In the genomic region with DNA sequence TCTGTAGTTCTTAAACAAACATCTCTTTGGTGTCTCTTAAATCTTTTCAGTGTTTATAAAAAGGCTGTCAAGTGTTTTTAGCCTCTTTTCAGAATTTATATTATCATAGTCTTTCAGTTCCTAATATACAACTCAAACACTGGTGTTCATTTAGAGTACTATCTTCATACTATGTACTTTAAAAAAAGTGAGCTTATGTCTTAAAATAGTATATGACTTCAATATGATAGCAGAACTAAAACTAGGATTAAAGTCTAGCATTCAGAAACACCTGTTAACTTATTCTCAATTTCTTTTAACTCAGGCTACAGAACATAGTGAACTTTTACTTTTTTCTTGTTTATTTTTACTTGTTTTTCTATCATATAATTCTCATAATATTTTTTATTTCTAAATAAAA, we compare ENCODE assay signal across 1 cellular context.
TF ChIP-seq lines count a peak whose summit lies in the region.

No MANE protein-coding gene starts in this region.

TF ChIP-seq in GM12878, 131 proteins besides CTCF, POLR2A, EP300 and RAD21 (continued from another document and continues in another):
- TF ChIP-seq, protein P1, sequence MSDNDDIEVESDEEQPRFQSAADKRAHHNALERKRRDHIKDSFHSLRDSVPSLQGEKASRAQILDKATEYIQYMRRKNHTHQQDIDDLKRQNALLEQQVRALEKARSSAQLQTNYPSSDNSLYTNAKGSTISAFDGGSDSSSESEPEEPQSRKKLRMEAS (IDR thresholded peaks at IDR 0.05; ENCODE audit: low read depth, low read length): no peak
- TF ChIP-seq TARDBP (IDR thresholded peaks at IDR 0.05; ENCODE audit: borderline replicate concordance) (no peak), IKZF1 (conservative IDR thresholded peaks at IDR 0.05) (no peak), MEF2A (IDR thresholded peaks at IDR 0.05; ENCODE audit: insufficient read depth, low read depth, low read length) (peak; percentile 97), BMI1 (IDR thresholded peaks at IDR 0.05; ENCODE audit: borderline replicate concordance) (no peak), SP1 (IDR thresholded peaks at IDR 0.05; ENCODE audit: low read depth, low read length) (no peak), MEF2B (IDR thresholded peaks at IDR 0.05; ENCODE audit: partially characterized antibody, poor library complexity, severe bottlenecking) (peak; percentile 91), SUZ12 (IDR thresholded peaks at IDR 0.05; ENCODE audit: unreplicated experiment) (no peak), RCOR1 (conservative IDR thresholded peaks at IDR 0.05; ENCODE audit: low read depth, low read length) (no peak), ETV6 (conservative IDR thresholded peaks at IDR 0.05 in 1 of 2, IDR thresholded peaks at IDR 0.05 in 1 of 2; ENCODE audit: borderline replicate concordance in 1 of 2, low read depth in 1 of 2) (no peak), ZBTB4 (CRISPR knock-in tag; IDR thresholded peaks at IDR 0.05) (no peak), ZNF687 (IDR thresholded peaks at IDR 0.05) (no peak; the same call in 1 of the 2 replicates), USF2 (IDR thresholded peaks at IDR 0.05; ENCODE audit: borderline replicate concordance, low read depth, low read length) (no peak), SMAD5 (IDR thresholded peaks at IDR 0.05; ENCODE audit: low read depth) (no peak), POLR2AphosphoS2 (IDR thresholded peaks at IDR 0.05; ENCODE audit: low read depth, low read length) (no peak), RFX5 (IDR thresholded peaks at IDR 0.05; ENCODE audit: low read depth, low read length) (no peak), SREBF1 (IDR thresholded peaks at IDR 0.05; ENCODE audit: low read length) (no peak), KLF5 (IDR thresholded peaks at IDR 0.05; ENCODE audit: partially characterized antibody) (no peak), TAF1 (IDR thresholded peaks at IDR 0.05; ENCODE audit: borderline replicate concordance, low read depth, low read length) (no peak), RB1 (IDR thresholded peaks at IDR 0.05; ENCODE audit: borderline replicate concordance) (no peak), ZNF207 (IDR thresholded peaks at IDR 0.05; ENCODE audit: borderline replicate concordance) (no peak), IRF5 (IDR thresholded peaks at IDR 0.05; ENCODE audit: borderline replicate concordance) (no peak), NFYA (IDR thresholded peaks at IDR 0.05; ENCODE audit: borderline replicate concordance, low read depth, low read length) (no peak), MYB (IDR thresholded peaks at IDR 0.05; ENCODE audit: borderline replicate concordance, low read depth, low read length) (no peak), ASH2L (IDR thresholded peaks at IDR 0.05; ENCODE audit: borderline replicate concordance, low read depth) (no peak), FOS (IDR thresholded peaks at IDR 0.05; ENCODE audit: borderline replicate concordance, extremely low read depth, insufficient read length) (no peak), FOXK2 (IDR thresholded peaks at IDR 0.05) (no peak), STAT1 (conservative IDR thresholded peaks at IDR 0.05) (no peak), IRF4 (IDR thresholded peaks at IDR 0.05; ENCODE audit: low read depth, low read length) (no peak), ESRRA (IDR thresholded peaks at IDR 0.05; ENCODE audit: low read length) (no peak), CREB1 (IDR thresholded peaks at IDR 0.05; ENCODE audit: low read depth) (peak; percentile 30; the same call in 1 of the 2 replicates), EZH2 (IDR thresholded peaks at IDR 0.05; ENCODE audit: borderline replicate concordance, control insufficient read depth, low read depth, low read length) (no peak), TBL1XR1 (IDR thresholded peaks at IDR 0.05; ENCODE audit: low read depth, low read length) (peak; percentile 92), MXI1 (IDR thresholded peaks at IDR 0.05; ENCODE audit: low read depth, low read length) (no peak)
- TF ChIP-seq, protein P2, sequence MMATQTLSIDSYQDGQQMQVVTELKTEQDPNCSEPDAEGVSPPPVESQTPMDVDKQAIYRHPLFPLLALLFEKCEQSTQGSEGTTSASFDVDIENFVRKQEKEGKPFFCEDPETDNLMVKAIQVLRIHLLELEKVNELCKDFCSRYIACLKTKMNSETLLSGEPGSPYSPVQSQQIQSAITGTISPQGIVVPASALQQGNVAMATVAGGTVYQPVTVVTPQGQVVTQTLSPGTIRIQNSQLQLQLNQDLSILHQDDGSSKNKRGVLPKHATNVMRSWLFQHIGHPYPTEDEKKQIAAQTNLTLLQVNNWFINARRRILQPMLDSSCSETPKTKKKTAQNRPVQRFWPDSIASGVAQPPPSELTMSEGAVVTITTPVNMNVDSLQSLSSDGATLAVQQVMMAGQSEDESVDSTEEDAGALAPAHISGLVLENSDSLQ (IDR thresholded peaks at IDR 0.05): no peak
- TF ChIP-seq, protein P3, sequence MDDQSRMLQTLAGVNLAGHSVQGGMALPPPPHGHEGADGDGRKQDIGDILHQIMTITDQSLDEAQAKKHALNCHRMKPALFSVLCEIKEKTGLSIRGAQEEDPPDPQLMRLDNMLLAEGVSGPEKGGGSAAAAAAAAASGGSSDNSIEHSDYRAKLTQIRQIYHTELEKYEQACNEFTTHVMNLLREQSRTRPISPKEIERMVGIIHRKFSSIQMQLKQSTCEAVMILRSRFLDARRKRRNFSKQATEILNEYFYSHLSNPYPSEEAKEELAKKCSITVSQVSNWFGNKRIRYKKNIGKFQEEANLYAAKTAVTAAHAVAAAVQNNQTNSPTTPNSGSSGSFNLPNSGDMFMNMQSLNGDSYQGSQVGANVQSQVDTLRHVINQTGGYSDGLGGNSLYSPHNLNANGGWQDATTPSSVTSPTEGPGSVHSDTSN (IDR thresholded peaks at IDR 0.05; ENCODE audit: insufficient replicate concordance, low read depth, low read length): no peak
- TF ChIP-seq, protein P4, sequence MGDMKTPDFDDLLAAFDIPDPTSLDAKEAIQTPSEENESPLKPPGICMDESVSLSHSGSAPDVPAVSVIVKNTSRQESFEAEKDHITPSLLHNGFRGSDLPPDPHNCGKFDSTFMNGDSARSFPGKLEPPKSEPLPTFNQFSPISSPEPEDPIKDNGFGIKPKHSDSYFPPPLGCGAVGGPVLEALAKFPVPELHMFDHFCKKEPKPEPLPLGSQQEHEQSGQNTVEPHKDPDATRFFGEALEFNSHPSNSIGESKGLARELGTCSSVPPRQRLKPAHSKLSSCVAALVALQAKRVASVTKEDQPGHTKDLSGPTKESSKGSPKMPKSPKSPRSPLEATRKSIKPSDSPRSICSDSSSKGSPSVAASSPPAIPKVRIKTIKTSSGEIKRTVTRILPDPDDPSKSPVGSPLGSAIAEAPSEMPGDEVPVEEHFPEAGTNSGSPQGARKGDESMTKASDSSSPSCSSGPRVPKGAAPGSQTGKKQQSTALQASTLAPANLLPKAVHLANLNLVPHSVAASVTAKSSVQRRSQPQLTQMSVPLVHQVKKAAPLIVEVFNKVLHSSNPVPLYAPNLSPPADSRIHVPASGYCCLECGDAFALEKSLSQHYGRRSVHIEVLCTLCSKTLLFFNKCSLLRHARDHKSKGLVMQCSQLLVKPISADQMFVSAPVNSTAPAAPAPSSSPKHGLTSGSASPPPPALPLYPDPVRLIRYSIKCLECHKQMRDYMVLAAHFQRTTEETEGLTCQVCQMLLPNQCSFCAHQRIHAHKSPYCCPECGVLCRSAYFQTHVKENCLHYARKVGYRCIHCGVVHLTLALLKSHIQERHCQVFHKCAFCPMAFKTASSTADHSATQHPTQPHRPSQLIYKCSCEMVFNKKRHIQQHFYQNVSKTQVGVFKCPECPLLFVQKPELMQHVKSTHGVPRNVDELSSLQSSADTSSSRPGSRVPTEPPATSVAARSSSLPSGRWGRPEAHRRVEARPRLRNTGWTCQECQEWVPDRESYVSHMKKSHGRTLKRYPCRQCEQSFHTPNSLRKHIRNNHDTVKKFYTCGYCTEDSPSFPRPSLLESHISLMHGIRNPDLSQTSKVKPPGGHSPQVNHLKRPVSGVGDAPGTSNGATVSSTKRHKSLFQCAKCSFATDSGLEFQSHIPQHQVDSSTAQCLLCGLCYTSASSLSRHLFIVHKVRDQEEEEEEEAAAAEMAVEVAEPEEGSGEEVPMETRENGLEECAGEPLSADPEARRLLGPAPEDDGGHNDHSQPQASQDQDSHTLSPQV (IDR thresholded peaks at IDR 0.05): no peak
- TF ChIP-seq, protein P5, sequence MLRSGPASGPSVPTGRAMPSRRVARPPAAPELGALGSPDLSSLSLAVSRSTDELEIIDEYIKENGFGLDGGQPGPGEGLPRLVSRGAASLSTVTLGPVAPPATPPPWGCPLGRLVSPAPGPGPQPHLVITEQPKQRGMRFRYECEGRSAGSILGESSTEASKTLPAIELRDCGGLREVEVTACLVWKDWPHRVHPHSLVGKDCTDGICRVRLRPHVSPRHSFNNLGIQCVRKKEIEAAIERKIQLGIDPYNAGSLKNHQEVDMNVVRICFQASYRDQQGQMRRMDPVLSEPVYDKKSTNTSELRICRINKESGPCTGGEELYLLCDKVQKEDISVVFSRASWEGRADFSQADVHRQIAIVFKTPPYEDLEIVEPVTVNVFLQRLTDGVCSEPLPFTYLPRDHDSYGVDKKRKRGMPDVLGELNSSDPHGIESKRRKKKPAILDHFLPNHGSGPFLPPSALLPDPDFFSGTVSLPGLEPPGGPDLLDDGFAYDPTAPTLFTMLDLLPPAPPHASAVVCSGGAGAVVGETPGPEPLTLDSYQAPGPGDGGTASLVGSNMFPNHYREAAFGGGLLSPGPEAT (IDR thresholded peaks at IDR 0.05; ENCODE audit: low read depth): peak; percentile 59; the same call in 1 of the 2 replicates
- TF ChIP-seq, protein P6, sequence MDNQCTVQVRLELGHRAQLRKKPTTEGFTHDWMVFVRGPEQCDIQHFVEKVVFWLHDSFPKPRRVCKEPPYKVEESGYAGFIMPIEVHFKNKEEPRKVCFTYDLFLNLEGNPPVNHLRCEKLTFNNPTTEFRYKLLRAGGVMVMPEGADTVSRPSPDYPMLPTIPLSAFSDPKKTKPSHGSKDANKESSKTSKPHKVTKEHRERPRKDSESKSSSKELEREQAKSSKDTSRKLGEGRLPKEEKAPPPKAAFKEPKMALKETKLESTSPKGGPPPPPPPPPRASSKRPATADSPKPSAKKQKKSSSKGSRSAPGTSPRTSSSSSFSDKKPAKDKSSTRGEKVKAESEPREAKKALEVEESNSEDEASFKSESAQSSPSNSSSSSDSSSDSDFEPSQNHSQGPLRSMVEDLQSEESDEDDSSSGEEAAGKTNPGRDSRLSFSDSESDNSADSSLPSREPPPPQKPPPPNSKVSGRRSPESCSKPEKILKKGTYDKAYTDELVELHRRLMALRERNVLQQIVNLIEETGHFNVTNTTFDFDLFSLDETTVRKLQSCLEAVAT (IDR thresholded peaks at IDR 0.05): no peak
